8 cellular contexts compared by ENCODE assay signal in the genomic region with DNA sequence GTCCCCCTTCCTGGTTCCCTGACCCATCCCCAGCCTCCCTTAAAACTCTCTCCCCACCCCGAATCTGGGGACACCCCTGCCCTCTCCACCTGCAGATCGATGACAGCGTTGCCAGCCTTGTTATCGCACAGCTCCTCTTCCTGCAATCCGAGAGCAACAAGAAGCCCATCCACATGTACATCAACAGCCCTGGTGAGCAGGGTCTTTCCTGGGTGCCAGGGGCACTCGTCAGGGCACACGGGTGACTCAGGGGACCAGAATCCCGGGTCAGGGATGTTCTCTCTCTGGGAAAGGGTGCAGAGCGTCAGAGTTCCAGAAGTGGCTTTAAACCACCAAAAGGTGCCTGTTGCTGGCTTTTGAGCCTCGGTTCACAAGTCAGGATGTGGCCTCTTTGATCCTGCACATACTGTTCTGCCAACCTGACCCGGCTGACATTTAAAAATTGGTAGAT. TPM values are rescaled to one million over a fixed set of nuclear protein-coding genes. Genes with fewer than 3 reads are reported as not detected.
DNase-seq lines count a peak whose midpoint lies in the region; ATAC-seq, FAIRE-seq and TF ChIP-seq lines count a peak whose summit lies in the region.

No MANE protein-coding gene starts in this region.

- H3K27ac Mint-ChIP-seq in type B pancreatic cell = peak overlapping the region; percentile 73

- H3K27ac ChIP-seq in K562 (ENCODE audit: extremely low read depth, low read depth, low read length) (peak overlapping the region; percentile 81), mesenchymal stem cell (ENCODE audit: low read length, poor library complexity, severe bottlenecking) (no peak overlapping the region)

- peaks cover 13% of the 10 kb centered on the region for H3K4me1 ChIP-seq in Loucy (ENCODE audit: insufficient read depth, low read length, poor library complexity, severe bottlenecking)
- peaks cover 8 to 35% of the 10 kb centered on the region in 2 experiments; a peak in 4 of 5 replicates for H3K4me1 ChIP-seq in K562 (replicated peaks in 1 of 2; ENCODE audit: control insufficient read depth in 2 of 2, insufficient read depth in 2 of 2, low read length in 2 of 2)
- H3K4me1 ChIP-seq in mesenchymal stem cell (ENCODE audit: control insufficient read depth, insufficient read depth, low read depth, low read length) = peaks cover 5% of the 10 kb centered on the region

- no peaks in the 10 kb centered on the region for H3K9me3 Mint-ChIP-seq in type B pancreatic cell

- H2BK120ac ChIP-seq in mesenchymal stem cell (ENCODE audit: low read depth, low read length) = no peak overlapping the region

- no peaks in the 10 kb centered on the region for H3K9me1 ChIP-seq in K562 (ENCODE audit: control insufficient read depth, insufficient read depth, low read length)

- TSS peak; percentile 70 for BruUV-seq in K562 (replicated peaks; lab: Mats Ljungman, UMichigan)

- intact Hi-C loops in K562 (cut with micrococcal nuclease) = no loop called here

- CTCF ChIA-PET in K562 (lab: Yijun Ruan, JAX; ENCODE audit: low intra/inter-chr PET ratio) = no interaction called here

- peak overlapping the region; percentile 70 for H2AK5ac ChIP-seq in mesenchymal stem cell (ENCODE audit: low read length, severe bottlenecking)

- POLR2A ChIA-PET in K562 (lab: Yijun Ruan, JAX) = interaction anchor here (0.8 to 3.4 kb wide), 2 partner anchors 9 to 11 kb away, joined by 4 to 29 read pairs; partner anchors contain the start of gene ALKBH7

- H4K8ac ChIP-seq in mesenchymal stem cell (ENCODE audit: low read length) = no peak overlapping the region

- TF ChIP-seq CTCF in AG09309 (IDR thresholded peaks at IDR 0.05; ENCODE audit: control insufficient read depth, insufficient read depth, low read depth, low read length, missing control alignments) = no peak
- no peak for TF ChIP-seq CTCF in Loucy (conservative IDR thresholded peaks at IDR 0.05; ENCODE audit: low read length)
- TF ChIP-seq CTCF in K562 (IDR thresholded peaks at IDR 0.05 in 2 of 3, conservative IDR thresholded peaks at IDR 0.05 in 1 of 3; ENCODE audit: insufficient read depth in 2 of 3, low read depth in 1 of 3, low read length in 3 of 3) = no peak
- no peak for TF ChIP-seq CTCF in type B pancreatic cell (conservative IDR thresholded peaks at IDR 0.05)

- H4K20me1 ChIP-seq in Loucy (ENCODE audit: insufficient read depth, low read length, poor library complexity, severe bottlenecking) (no peaks in the 10 kb centered on the region), K562 (replicated peaks; ENCODE audit: control insufficient read depth, insufficient read depth, low read length) (no peaks in the 10 kb centered on the region)

- H3F3A ChIP-seq in Loucy (ENCODE audit: low read depth) = no peaks in the 10 kb centered on the region; the same call in 1 of the 2 replicates

- no peak for TF ChIP-seq RAD21 in K562 (CRISPR knock-in tag; conservative IDR thresholded peaks at IDR 0.05 in 1 of 2, IDR thresholded peaks at IDR 0.05 in 1 of 2)

- peaks cover 22% of the 10 kb centered on the region for H3K79me1 ChIP-seq in mesenchymal stem cell (replicated peaks; ENCODE audit: low read length, poor library complexity, severe bottlenecking)

- H3K14ac ChIP-seq in mesenchymal stem cell (ENCODE audit: low read length in 2 of 2) = no peak overlapping the region

- H3K27me3 Mint-ChIP-seq in type B pancreatic cell = no peaks in the 10 kb centered on the region

- H3K18ac ChIP-seq in mesenchymal stem cell (ENCODE audit: low read depth in 1 of 2, low read length in 2 of 2) = no peak overlapping the region

- in situ Hi-C loops in K562 (cut with MboI) = no loop called here

- no peak for ATAC-seq in K562
- ATAC-seq in GM19397 (IDR thresholded peaks at IDR 0.05; ENCODE audit: unreplicated experiment) = no peak
- no peak for ATAC-seq in HG03571 (IDR thresholded peaks at IDR 0.05; ENCODE audit: unreplicated experiment)

- 35% methylated on average over 11 of the region's 11 CpGs for WGBS in K562 (ENCODE audit: insufficient coverage, low coverage, missing lambda C conversion rate)
- WGBS in mesenchymal stem cell = 57% methylated on average over 11 of the region's 11 CpGs

- no peak for TF ChIP-seq POLR2A in K562 (conservative IDR thresholded peaks at IDR 0.05)

- peak overlapping the region; percentile 70 for H2BK15ac ChIP-seq in mesenchymal stem cell (ENCODE audit: low read depth, poor library complexity, severe bottlenecking)

- peak; percentile 35 for FAIRE-seq in K562 (lab: Jason Lieb, UNC)

- H3K36me3 ChIP-seq in Loucy (ENCODE audit: insufficient read depth, low read length) (peaks cover 24% of the 10 kb centered on the region; the same call in 1 of the 2 replicates), K562 (ENCODE audit: control insufficient read depth, insufficient read depth, low read length) (peaks cover 42% of the 10 kb centered on the region; the same call in 2 of the 3 replicates), mesenchymal stem cell (ENCODE audit: control insufficient read depth in 1 of 2, insufficient read depth in 2 of 2, low read depth in 1 of 2, low read length in 2 of 2) (peaks cover 32 to 38% of the 10 kb centered on the region in 2 experiments)

- H2BK5ac ChIP-seq in mesenchymal stem cell (ENCODE audit: low read depth, low read length, poor library complexity, severe bottlenecking) = no peak overlapping the region

- no peaks in the 10 kb centered on the region for H3K36me3 Mint-ChIP-seq in type B pancreatic cell

- H3K27me3 ChIP-seq in Loucy (ENCODE audit: insufficient read depth, low read length, poor library complexity, severe bottlenecking) = no peaks in the 10 kb centered on the region
- H3K27me3 ChIP-seq in K562 (ENCODE audit: control insufficient read depth in 2 of 2, insufficient read depth in 2 of 2, low read length in 2 of 2) = no peaks in the 10 kb centered on the region
- H3K27me3 ChIP-seq in mesenchymal stem cell (ENCODE audit: control insufficient read depth in 1 of 2, insufficient read depth in 1 of 2, low read length in 2 of 2) = no peaks in the 10 kb centered on the region

- H3K9me3 ChIP-seq in Loucy (ENCODE audit: insufficient read depth, low read depth, low read length) (no peaks in the 10 kb centered on the region), K562 (replicated peaks; ENCODE audit: control insufficient read depth, insufficient read depth, low read depth, low read length) (no peaks in the 10 kb centered on the region), mesenchymal stem cell (ENCODE audit: control insufficient read depth, low read length) (no peaks in the 10 kb centered on the region)

- DNase-seq in AG09309 (ENCODE audit: low read depth) = no peak
- no peak for DNase-seq in K562 (ENCODE audit: extremely low read depth in 1 of 4, low spot score in 3 of 4)
- DNase-seq in mesenchymal stem cell = peak; percentile 12
- DNase-seq in type B pancreatic cell (ENCODE audit: extremely low spot score, unreplicated experiment) = no peak
- no peak for DNase-seq in NCI-H510A treated with DMSO at 0.1 percent for 48 hours (lab: John Stamatoyannopoulos, UW)

- no peak for TF ChIP-seq EP300 in K562 (IDR thresholded peaks at IDR 0.05; ENCODE audit: low read length)

- H3K9ac ChIP-seq in Loucy (ENCODE audit: low read depth, low read length, poor library complexity, severe bottlenecking) (peak overlapping the region; percentile 87), K562 (ENCODE audit: insufficient read depth in 1 of 2, low read depth in 2 of 2, low read length in 2 of 2) (peak overlapping the region; percentile 77 to 91), mesenchymal stem cell (ENCODE audit: low read length) (peak overlapping the region; percentile 87)

- H3K4me3 ChIP-seq in AG09309 (ENCODE audit: control insufficient read depth, low read depth, low read length) = peak overlapping the region; percentile 85
- peak overlapping the region; percentile 84 for H3K4me3 ChIP-seq in Loucy (ENCODE audit: low read length, poor library complexity, severe bottlenecking)
- peak overlapping the region; percentile 84 for H3K4me3 ChIP-seq in K562
- peak overlapping the region; percentile 88 to 96 for H3K4me3 ChIP-seq in mesenchymal stem cell (ENCODE audit: insufficient read depth in 1 of 2, low read depth in 1 of 2, low read length in 2 of 2)

- H4K91ac ChIP-seq in mesenchymal stem cell (ENCODE audit: low read length) = no peak overlapping the region

- no peaks in the 10 kb centered on the region for H3K4me1 Mint-ChIP-seq in type B pancreatic cell (ENCODE audit: unreplicated experiment)

- no peak overlapping the region for H3K23ac ChIP-seq in mesenchymal stem cell (ENCODE audit: low read length in 2 of 2)

- H3K4ac ChIP-seq in mesenchymal stem cell (ENCODE audit: low read depth in 1 of 2, low read length in 2 of 2) = no peak overlapping the region

- H3K4me2 ChIP-seq in Loucy (ENCODE audit: low read depth, low read length, poor library complexity, severe bottlenecking) = peak overlapping the region; percentile 99
- H3K4me2 ChIP-seq in K562 (ENCODE audit: insufficient read depth, low read length) = peak overlapping the region; percentile 86
- H3K4me2 ChIP-seq in mesenchymal stem cell (ENCODE audit: low read length, poor library complexity, severe bottlenecking) = peak overlapping the region; percentile 58

- peak overlapping the region in 1 of 2 experiments; percentile 24 for H2BK12ac ChIP-seq in mesenchymal stem cell (ENCODE audit: low read length in 2 of 2)

- peaks cover 31% of the 10 kb centered on the region for H3K79me2 ChIP-seq in Loucy (ENCODE audit: insufficient read depth, low read length)
- H3K79me2 ChIP-seq in K562 (ENCODE audit: control insufficient read depth, insufficient read depth, low read length) = peaks cover 17% of the 10 kb centered on the region

- no peaks in the 10 kb centered on the region for H3K9me2 ChIP-seq in Loucy (replicated peaks; ENCODE audit: low read depth, low read length)

- H2AFZ ChIP-seq in Loucy (ENCODE audit: low read length) = 0 out of 2 replicates have a peak overlapping the region, but pooled peaks have one; percentile 22
- no peak overlapping the region for H2AFZ ChIP-seq in K562 (ENCODE audit: low read depth, low read length)
- no peak overlapping the region for H2AFZ ChIP-seq in mesenchymal stem cell (ENCODE audit: low read depth, low read length)

- peak overlapping the region; percentile 90 for H3K4me3 Mint-ChIP-seq in type B pancreatic cell

RNA-seq across cellular contexts. Expression of gene CLPP, which starts 1.0 kb away (rescaled TPM):
- total RNA-seq in K562 (2011; cell fraction: chromatin; rRNA removed; ENCODE audit: low replicate concordance) = 7.3 and 21.8 TPM in 2 replicates
- total RNA-seq in K562 (2011; cell fraction: nucleolus; rRNA removed) = 28.3 and 33.0 TPM in 2 replicates
- total RNA-seq in K562 (2011; cell fraction: nucleoplasm; rRNA removed) = 19.4 and 22.1 TPM in 2 replicates
- total RNA-seq in K562 (2014; rRNA removed) (111 and 168 TPM in 2 replicates), K562 (2014; rRNA removed; fragmentation: Illumina TruSeq; extraction: Trizol) (20.7 and 32.6 TPM in 2 replicates), K562 (2015; rRNA removed; fragmentation: Illumina TruSeq; extraction: Trizol) (59.5 and 60.7 TPM in 2 replicates), K562 (2021) (127 and 137 TPM in 2 replicates), type B pancreatic cell (ENCODE audit: low replicate concordance) (61.6 and 70.7 TPM in 2 replicates)
- polyA plus RNA-seq in K562 (2011; rRNA removed) (56.3 and 71.6 TPM in 2 replicates), K562 (2014; fragmentation: Illumina TruSeq; extraction: Trizol) (42.2 and 109 TPM in 2 replicates), K562 (2014; fragmentation: Nextera tagmentation; extraction: Ambion mirVana) (1 to 10 TPM; 2.4 to 4.5 TPM), K562 (2014; rRNA removed) (109 and 124 TPM in 2 replicates)
- polyA plus RNA-seq in K562 (2011; cell fraction: cytosol; rRNA removed) = 193 and 655 TPM in 2 replicates
- polyA plus RNA-seq in K562 (2011; cell fraction: nucleus; rRNA removed) = 46.4 and 84.0 TPM in 2 replicates
- 86.5 and 144 TPM in 2 replicates for polyA plus RNA-seq in K562 (2012)
- 13.5 and 19.1 TPM in 2 replicates for polyA minus RNA-seq in K562 (2011; rRNA and poly(A)+ RNA removed)
- 46.1 and 51.0 TPM in 2 replicates for polyA minus RNA-seq in K562 (2011; cell fraction: cytosol; rRNA and poly(A)+ RNA removed)
- 11.7 and 14.8 TPM in 2 replicates for polyA minus RNA-seq in K562 (2011; cell fraction: nucleus; rRNA and poly(A)+ RNA removed)
- polyA plus RNA-seq in mesenchymal stem cell (2013, experiment 1 of 2) = 159 TPM
- 167 TPM for polyA plus RNA-seq in mesenchymal stem cell (2013, experiment 2 of 2)

RNA-seq across cellular contexts. Expression of gene ALKBH7, which starts 10.2 kb away (rescaled TPM):
- 1.1 and 3.1 TPM in 2 replicates for total RNA-seq in K562 (2011; cell fraction: chromatin; rRNA removed; ENCODE audit: low replicate concordance)
- total RNA-seq in K562 (2011; cell fraction: nucleolus; rRNA removed) = 6.2 and 11.8 TPM in 2 replicates
- 4.8 and 7.3 TPM in 2 replicates for total RNA-seq in K562 (2011; cell fraction: nucleoplasm; rRNA removed)
- total RNA-seq in K562 (2014; rRNA removed) = 65.7 and 88.6 TPM in 2 replicates
- total RNA-seq in K562 (2014; rRNA removed; fragmentation: Illumina TruSeq; extraction: Trizol) = 2.3 and 4.4 TPM in 2 replicates
- 24.6 and 29.8 TPM in 2 replicates for total RNA-seq in K562 (2015; rRNA removed; fragmentation: Illumina TruSeq; extraction: Trizol)
- total RNA-seq in K562 (2021) = 94.8 and 110 TPM in 2 replicates
- 17.6 and 35.4 TPM in 2 replicates for polyA plus RNA-seq in K562 (2011; rRNA removed)
- polyA plus RNA-seq in K562 (2011; cell fraction: cytosol; rRNA removed) = 51.4 and 114 TPM in 2 replicates
- 18.5 and 23.2 TPM in 2 replicates for polyA plus RNA-seq in K562 (2011; cell fraction: nucleus; rRNA removed)
- polyA plus RNA-seq in K562 (2012) = 48.8 and 149 TPM in 2 replicates
- polyA plus RNA-seq in K562 (2014; fragmentation: Illumina TruSeq; extraction: Trizol) = 9.5 and 24.2 TPM in 2 replicates
- 1 to 10 TPM in 1 of 2 experiments, under 1 TPM in 1; 0.69 to 2.8 TPM for polyA plus RNA-seq in K562 (2014; fragmentation: Nextera tagmentation; extraction: Ambion mirVana)
- 67.6 and 68.8 TPM in 2 replicates for polyA plus RNA-seq in K562 (2014; rRNA removed)
- 2.5 and 2.9 TPM in 2 replicates for polyA minus RNA-seq in K562 (2011; rRNA and poly(A)+ RNA removed)
- polyA minus RNA-seq in K562 (2011; cell fraction: cytosol; rRNA and poly(A)+ RNA removed) = 11.5 and 20.7 TPM in 2 replicates
- polyA minus RNA-seq in K562 (2011; cell fraction: nucleus; rRNA and poly(A)+ RNA removed) = 3.8 and 5.2 TPM in 2 replicates
- polyA plus RNA-seq in mesenchymal stem cell (2013, experiment 1 of 2) = 46.0 TPM
- polyA plus RNA-seq in mesenchymal stem cell (2013, experiment 2 of 2) = 44.8 TPM
- total RNA-seq in type B pancreatic cell (ENCODE audit: low replicate concordance) = 53.2 and 71.0 TPM in 2 replicates

RNA-seq across cellular contexts. Expression of gene PSPN, which starts 13.4 kb away (rescaled TPM):
- 2.1 and 5.7 TPM in 2 replicates for total RNA-seq in K562 (2011; cell fraction: chromatin; rRNA removed; ENCODE audit: low replicate concordance)
- total RNA-seq in K562 (2011; cell fraction: nucleolus; rRNA removed) = 2.4 and 2.7 TPM in 2 replicates
- 2.9 and 4.5 TPM in 2 replicates for total RNA-seq in K562 (2011; cell fraction: nucleoplasm; rRNA removed)
- total RNA-seq in K562 (2014; rRNA removed) (0.78 and 0.82 TPM in 2 replicates), K562 (2014; rRNA removed; fragmentation: Illumina TruSeq; extraction: Trizol) (0.45 and 0.58 TPM in 2 replicates), K562 (2015; rRNA removed; fragmentation: Illumina TruSeq; extraction: Trizol) (0.83 and 0.87 TPM in 2 replicates), K562 (2021) (1.1 TPM in 2 replicates), type B pancreatic cell (ENCODE audit: low replicate concordance) (2.8 and 4.8 TPM in 2 replicates)
- polyA plus RNA-seq in K562 (2011; rRNA removed) (0.25 and 0.32 TPM in 2 replicates), K562 (2014; fragmentation: Illumina TruSeq; extraction: Trizol) (0.55 and 0.58 TPM in 2 replicates), K562 (2014; fragmentation: Nextera tagmentation; extraction: Ambion mirVana) (under 1 TPM; 0.21 to 0.29 TPM), K562 (2014; rRNA removed) (0.28 and 0.40 TPM in 2 replicates)
- 0.58 and 0.88 TPM in 2 replicates for polyA plus RNA-seq in K562 (2011; cell fraction: cytosol; rRNA removed)
- polyA plus RNA-seq in K562 (2011; cell fraction: nucleus; rRNA removed) = 0.72 and 1.00 TPM in 2 replicates
- polyA plus RNA-seq in K562 (2012) = 0.47 and 0.86 TPM in 2 replicates
- 0.39 and 0.56 TPM in 2 replicates for polyA minus RNA-seq in K562 (2011; rRNA and poly(A)+ RNA removed)
- polyA minus RNA-seq in K562 (2011; cell fraction: cytosol; rRNA and poly(A)+ RNA removed) = 1.1 and 2.7 TPM in 2 replicates
- 0.67 and 0.81 TPM in 2 replicates for polyA minus RNA-seq in K562 (2011; cell fraction: nucleus; rRNA and poly(A)+ RNA removed)
- 0.97 TPM for polyA plus RNA-seq in mesenchymal stem cell (2013, experiment 1 of 2)
- 0.82 TPM for polyA plus RNA-seq in mesenchymal stem cell (2013, experiment 2 of 2)

RNA-seq across cellular contexts. Expression of gene ACER1, which starts 29.0 kb away (rescaled TPM):
- total RNA-seq in K562 (2011; cell fraction: chromatin; rRNA removed; ENCODE audit: low replicate concordance) = not detected in 2 replicates
- total RNA-seq in K562 (2011; cell fraction: nucleolus; rRNA removed) = not detected in 2 replicates
- not detected in 2 replicates for total RNA-seq in K562 (2011; cell fraction: nucleoplasm; rRNA removed)
- not detected in 2 replicates for total RNA-seq in K562 (2014; rRNA removed)
- not detected in 2 replicates for total RNA-seq in K562 (2014; rRNA removed; fragmentation: Illumina TruSeq; extraction: Trizol)
- not detected in 2 replicates for total RNA-seq in K562 (2015; rRNA removed; fragmentation: Illumina TruSeq; extraction: Trizol)
- total RNA-seq in K562 (2021) = not detected in 2 replicates
- polyA plus RNA-seq in K562 (2011; rRNA removed) = not detected in 2 replicates
- polyA plus RNA-seq in K562 (2011; cell fraction: cytosol; rRNA removed) = not detected in 2 replicates
- not detected in 2 replicates for polyA plus RNA-seq in K562 (2011; cell fraction: nucleus; rRNA removed)
- polyA plus RNA-seq in K562 (2012) = not detected in 2 replicates
- polyA plus RNA-seq in K562 (2014; fragmentation: Illumina TruSeq; extraction: Trizol) = not detected in 2 replicates
- polyA plus RNA-seq in K562 (2014; fragmentation: Nextera tagmentation; extraction: Ambion mirVana) = not detected
- polyA plus RNA-seq in K562 (2014; rRNA removed) = not detected in 2 replicates
- polyA minus RNA-seq in K562 (2011; rRNA and poly(A)+ RNA removed) = not detected in 2 replicates
- polyA minus RNA-seq in K562 (2011; cell fraction: cytosol; rRNA and poly(A)+ RNA removed) = not detected in 2 replicates
- polyA minus RNA-seq in K562 (2011; cell fraction: nucleus; rRNA and poly(A)+ RNA removed) = not detected in 2 replicates
- 0.03 TPM for polyA plus RNA-seq in mesenchymal stem cell (2013, experiment 1 of 2)
- polyA plus RNA-seq in mesenchymal stem cell (2013, experiment 2 of 2) = not detected
- not detected in 2 replicates for total RNA-seq in type B pancreatic cell (ENCODE audit: low replicate concordance)

RNA-seq across cellular contexts. Expression of gene GTF2F1, which starts 30.6 kb away (rescaled TPM):
- 19.4 and 44.5 TPM in 2 replicates for total RNA-seq in K562 (2011; cell fraction: chromatin; rRNA removed; ENCODE audit: low replicate concordance)
- 26.5 and 29.9 TPM in 2 replicates for total RNA-seq in K562 (2011; cell fraction: nucleolus; rRNA removed)
- 20.7 and 21.6 TPM in 2 replicates for total RNA-seq in K562 (2011; cell fraction: nucleoplasm; rRNA removed)
- 75.4 and 81.6 TPM in 2 replicates for total RNA-seq in K562 (2014; rRNA removed)
- 30.3 TPM in 2 replicates for total RNA-seq in K562 (2014; rRNA removed; fragmentation: Illumina TruSeq; extraction: Trizol)
- 73.5 and 79.1 TPM in 2 replicates for total RNA-seq in K562 (2015; rRNA removed; fragmentation: Illumina TruSeq; extraction: Trizol)
- total RNA-seq in K562 (2021) = 58.9 and 71.7 TPM in 2 replicates
- polyA plus RNA-seq in K562 (2011; rRNA removed) = 34.9 and 47.9 TPM in 2 replicates
- polyA plus RNA-seq in K562 (2011; cell fraction: cytosol; rRNA removed) = 52.9 and 70.5 TPM in 2 replicates
- polyA plus RNA-seq in K562 (2011; cell fraction: nucleus; rRNA removed) = 25.6 and 38.6 TPM in 2 replicates
- 74.1 and 80.2 TPM in 2 replicates for polyA plus RNA-seq in K562 (2012)
- 68.4 and 85.9 TPM in 2 replicates for polyA plus RNA-seq in K562 (2014; fragmentation: Illumina TruSeq; extraction: Trizol)
- polyA plus RNA-seq in K562 (2014; fragmentation: Nextera tagmentation; extraction: Ambion mirVana) = 1 to 10 TPM; 4.7 to 6.3 TPM
- polyA plus RNA-seq in K562 (2014; rRNA removed) = 66.0 and 68.7 TPM in 2 replicates
- polyA minus RNA-seq in K562 (2011; rRNA and poly(A)+ RNA removed) = 28.2 and 53.2 TPM in 2 replicates
- polyA minus RNA-seq in K562 (2011; cell fraction: cytosol; rRNA and poly(A)+ RNA removed) = 37.8 and 49.9 TPM in 2 replicates
- polyA minus RNA-seq in K562 (2011; cell fraction: nucleus; rRNA and poly(A)+ RNA removed) = 8.5 and 12.0 TPM in 2 replicates
- 85.8 TPM for polyA plus RNA-seq in mesenchymal stem cell (2013, experiment 1 of 2)
- 77.3 TPM for polyA plus RNA-seq in mesenchymal stem cell (2013, experiment 2 of 2)
- 63.3 and 72.4 TPM in 2 replicates for total RNA-seq in type B pancreatic cell (ENCODE audit: low replicate concordance)
